In genomic region chr9:21266733-21267132, GRCh38 we compare ENCODE assay signal across 18 cellular contexts. TPM values are rescaled to one million over a fixed set of nuclear protein-coding genes. Genes with fewer than 3 reads are reported as not detected.
DNase-seq lines count a peak whose midpoint lies in the region; ATAC-seq, FAIRE-seq and TF ChIP-seq lines count a peak whose summit lies in the region.
"Had no signal": no experiment of that assay in that cellular context is flagged by ENCODE, and none has a peak within 500 bp of the region (broad histone marks: within the 10 kb centered on the region; RNA-seq: fewer than 3 reads in every experiment).

No MANE protein-coding gene starts in this region.

- no peak overlapping the region for H2BK120ac ChIP-seq in H1 (replicated peaks; ENCODE audit: low read depth, low read length)

- no peak overlapping the region for H4K5ac ChIP-seq in H1 (ENCODE audit: insufficient read length, low read depth, low read length)

- H3K4me3 ChIP-seq in H1 (ENCODE audit: extremely low read depth in 1 of 4, insufficient read depth in 2 of 4, low read depth in 3 of 4, low read length in 4 of 4), result no peak overlapping the region

- POLR2A ChIA-PET in H1 (lab: Charles Lee; ENCODE audit: partially characterized antibody), result no interaction called here

- no peaks in the 10 kb centered on the region for H3K9me3 ChIP-seq in H1 (ENCODE audit: insufficient read depth in 2 of 2, low read depth in 1 of 2, low read length in 1 of 2)
- H3K9me3 ChIP-seq: BE2C had no signal

- 19% methylated on average over 3 of the region's 3 CpGs; no CpG with 5 or more reads in 1 of the 2 experiments for WGBS in H1 (ENCODE audit: extremely low coverage in 1 of 2, insufficient coverage in 1 of 2, insufficient read length in 1 of 2, insufficient replicate concordance in 2 of 2, low coverage in 1 of 2, low lambda C conversion rate in 2 of 2, missing lambda C conversion rate in 1 of 2), 2 experiments

- CTCF ChIA-PET in H1 (lab: Charles Lee; ENCODE audit: partially characterized antibody), result interaction anchor here (6.0 kb wide), 1 partner anchor 15 kb away, joined by 53 read pairs; no protein-coding TSS in a partner anchor

- no peak overlapping the region for H2BK5ac ChIP-seq in H1 (ENCODE audit: low read depth, low read length)

- no peak overlapping the region for H3K56ac ChIP-seq in H1 (replicated peaks; ENCODE audit: insufficient read length, low read depth, low read length)

- H2BK12ac ChIP-seq in H1 (ENCODE audit: low read depth, low read length), result no peak overlapping the region

- no peak overlapping the region for H3K23ac ChIP-seq in H1 (ENCODE audit: insufficient read length)

- peak; percentile 42 for ATAC-seq in GM21619 (IDR thresholded peaks at IDR 0.05; ENCODE audit: unreplicated experiment)
- ATAC-seq in HG03139 (IDR thresholded peaks at IDR 0.05; ENCODE audit: unreplicated experiment), result peak; percentile 47
- ATAC-seq in GM21717 (IDR thresholded peaks at IDR 0.05; ENCODE audit: unreplicated experiment), result no peak

- no peak overlapping the region for H2BK15ac ChIP-seq in H1 (ENCODE audit: low read length)

- no peak for TF ChIP-seq POLR2A in H1 (IDR thresholded peaks at IDR 0.05; ENCODE audit: control extremely low read depth in 1 of 2, low read depth in 2 of 2, low read length in 2 of 2)

- no peak overlapping the region for H4K91ac ChIP-seq in H1 (replicated peaks; ENCODE audit: insufficient read length, low read length)

- no peak for TF ChIP-seq RAD21 in H1 (IDR thresholded peaks at IDR 0.05 in 1 of 2, conservative IDR thresholded peaks at IDR 0.05 in 1 of 2; ENCODE audit: low read depth in 2 of 2, low read length in 2 of 2)

- peaks cover 0 to 4% of the 10 kb centered on the region in 2 experiments for H4K20me1 ChIP-seq in H1 (replicated peaks in 1 of 2; ENCODE audit: control insufficient read depth in 1 of 2, insufficient read depth in 2 of 2, low read length in 2 of 2)

- DNase-seq in DMS79 treated with DMSO at 0.1 percent for 48 hours (lab: John Stamatoyannopoulos, UW) (peak; percentile 62), DMS79 (lab: John Stamatoyannopoulos, UW) (no peak), H1 (ENCODE audit: low read depth in 1 of 2, low spot score in 2 of 2) (no peak), SKM-1 (lab: John Stamatoyannopoulos, UW; ENCODE audit: unreplicated experiment) (no peak), HT-29 (ENCODE audit: low spot score) (no peak)
- DNase-seq: BE2C; CD4-positive, alpha-beta T cell; H9; NCI-H187 treated with DMSO at 0.1 percent for 48 hours; NCI-H345; NCI-H526 treated with DMSO at 0.1 percent for 48 hours had no signal

- no peak overlapping the region for H3K27ac ChIP-seq in H1 (ENCODE audit: low read depth, low read length)
- H3K27ac ChIP-seq: 22Rv1, HL-60 had no signal

- H2AFZ ChIP-seq in H1 (ENCODE audit: low read length), result no peak overlapping the region

- H3K79me2 ChIP-seq in H1 (ENCODE audit: control insufficient read depth in 1 of 2, insufficient read depth in 2 of 2, low read length in 2 of 2), result no peaks in the 10 kb centered on the region

- no peak overlapping the region for H3K14ac ChIP-seq in H1 (ENCODE audit: insufficient read length)

- H3K18ac ChIP-seq in H1 (ENCODE audit: extremely low read depth, low read length), result no peak overlapping the region

- H3K4me1 ChIP-seq in H1 (replicated peaks in 1 of 4; ENCODE audit: control insufficient read depth in 3 of 4, insufficient read depth in 4 of 4, low read length in 3 of 4), result no peaks in the 10 kb centered on the region
- H3K4me1 ChIP-seq: BE2C had no signal

- no peak for FAIRE-seq in H1 (lab: Jason Lieb, UNC)

- no peak overlapping the region for H3K4me2 ChIP-seq in H1 (ENCODE audit: insufficient read depth in 1 of 2, low read depth in 2 of 2, low read length in 2 of 2)

- no peak for TF ChIP-seq EP300 in H1 (IDR thresholded peaks at IDR 0.05; ENCODE audit: borderline replicate concordance in 1 of 2, low read depth in 2 of 2, low read length in 2 of 2)

- no peak overlapping the region for H4K8ac ChIP-seq in H1 (ENCODE audit: extremely low read depth, insufficient read depth, low read length)

- H2BK20ac ChIP-seq in H1 (ENCODE audit: low read length), result no peak overlapping the region

- no peak overlapping the region for H2AK5ac ChIP-seq in H1 (ENCODE audit: low read depth, low read length)

- H3K4ac ChIP-seq in H1 (replicated peaks; ENCODE audit: insufficient read length, low read depth, low read length), result no peak overlapping the region

- H3K23me2 ChIP-seq in H1 (ENCODE audit: low read depth, low read length), result no peaks in the 10 kb centered on the region

- no peaks in the 10 kb centered on the region for H3K79me1 ChIP-seq in H1 (ENCODE audit: low read depth, low read length)

- no peak overlapping the region for H3K9ac ChIP-seq in H1 (replicated peaks in 1 of 4; ENCODE audit: extremely low read depth in 1 of 4, low read depth in 3 of 4, low read length in 3 of 4)

- TF ChIP-seq CTCF in H1 (IDR thresholded peaks at IDR 0.05; ENCODE audit: control extremely low read depth in 1 of 3, insufficient read depth in 1 of 3, low read depth in 1 of 3, low read length in 3 of 3), result no peak

- peaks cover 22 to 59% (median 44%) of the 10 kb centered on the region in 4 experiments for H3K27me3 ChIP-seq in H1 (replicated peaks in 1 of 4; ENCODE audit: control insufficient read depth in 3 of 4, extremely low read depth in 1 of 4, insufficient read depth in 3 of 4, low read length in 3 of 4)
- H3K27me3 ChIP-seq: BE2C had no signal

- no peaks in the 10 kb centered on the region for H3K36me3 ChIP-seq in H1 (ENCODE audit: control insufficient read depth in 2 of 4, insufficient read depth in 4 of 4, low read length in 3 of 4)
- H3K36me3 ChIP-seq: BE2C had no signal

RNA-seq across cellular contexts. Expression of gene IFNA14, which starts 26.9 kb away (rescaled TPM):
- total RNA-seq in H1 (2021; fragmentation: NEBNext Ultra II Directional; extraction: Animal tissue kit (Norgen Biotek cat#: 25700)), result not detected in 2 replicates
- polyA plus RNA-seq in H1 (2011; rRNA removed), result not detected in 2 replicates
- polyA plus RNA-seq in H1 (2011; cell fraction: cytosol; rRNA removed), result not detected
- not detected for polyA plus RNA-seq in H1 (2011; cell fraction: nucleus; rRNA removed)
- not detected in 4 replicates for polyA plus RNA-seq in H1 (2012, experiment 1 of 2)
- polyA plus RNA-seq in H1 (2012, experiment 2 of 2), result not detected
- not detected for polyA plus RNA-seq in H1 (2013, experiment 1 of 2)
- polyA plus RNA-seq in H1 (2013, experiment 2 of 2), result not detected
- not detected in 2 replicates for polyA minus RNA-seq in H1 (2011; rRNA and poly(A)+ RNA removed)
- not detected for polyA minus RNA-seq in H1 (2011; cell fraction: cytosol; rRNA and poly(A)+ RNA removed)
- polyA minus RNA-seq in H1 (2011; cell fraction: nucleus; rRNA and poly(A)+ RNA removed), result not detected
- not detected in 2 replicates for total RNA-seq in HT-29 (2014; rRNA removed; shearing (Covaris generic))
- total RNA-seq: CD4-positive, alpha-beta T cell; H9; SK-MEL-5 had no signal
- polyA plus RNA-seq: AG04450 had no signal

RNA-seq across cellular contexts. Expression of gene IFNA5, which starts 38.4 kb away (rescaled TPM):
- not detected in 2 replicates for total RNA-seq in H1 (2021; fragmentation: NEBNext Ultra II Directional; extraction: Animal tissue kit (Norgen Biotek cat#: 25700))
- polyA plus RNA-seq in H1 (2011; rRNA removed), result not detected in 2 replicates
- not detected for polyA plus RNA-seq in H1 (2011; cell fraction: cytosol; rRNA removed)
- not detected for polyA plus RNA-seq in H1 (2011; cell fraction: nucleus; rRNA removed)
- polyA plus RNA-seq in H1 (2012, experiment 1 of 2), result not detected in 4 replicates
- not detected for polyA plus RNA-seq in H1 (2012, experiment 2 of 2)
- not detected for polyA plus RNA-seq in H1 (2013, experiment 1 of 2)
- not detected for polyA plus RNA-seq in H1 (2013, experiment 2 of 2)
- not detected in 2 replicates for polyA minus RNA-seq in H1 (2011; rRNA and poly(A)+ RNA removed)
- polyA minus RNA-seq in H1 (2011; cell fraction: cytosol; rRNA and poly(A)+ RNA removed), result not detected
- not detected for polyA minus RNA-seq in H1 (2011; cell fraction: nucleus; rRNA and poly(A)+ RNA removed)
- total RNA-seq in HT-29 (2014; rRNA removed; shearing (Covaris generic)), result not detected in 2 replicates
- total RNA-seq: CD4-positive, alpha-beta T cell; H9; SK-MEL-5 had no signal
- polyA plus RNA-seq: AG04450 had no signal

RNA-seq across cellular contexts. Expression of gene IFNA17, which starts 38.7 kb away (rescaled TPM):
- total RNA-seq in H1 (2021; fragmentation: NEBNext Ultra II Directional; extraction: Animal tissue kit (Norgen Biotek cat#: 25700)), result not detected in 2 replicates
- not detected in 2 replicates for polyA plus RNA-seq in H1 (2011; rRNA removed)
- polyA plus RNA-seq in H1 (2011; cell fraction: cytosol; rRNA removed), result not detected
- not detected for polyA plus RNA-seq in H1 (2011; cell fraction: nucleus; rRNA removed)
- polyA plus RNA-seq in H1 (2012, experiment 1 of 2), result not detected in 4 replicates
- polyA plus RNA-seq in H1 (2012, experiment 2 of 2), result not detected
- not detected for polyA plus RNA-seq in H1 (2013, experiment 1 of 2)
- not detected for polyA plus RNA-seq in H1 (2013, experiment 2 of 2)
- not detected in 2 replicates for polyA minus RNA-seq in H1 (2011; rRNA and poly(A)+ RNA removed)
- not detected for polyA minus RNA-seq in H1 (2011; cell fraction: cytosol; rRNA and poly(A)+ RNA removed)
- not detected for polyA minus RNA-seq in H1 (2011; cell fraction: nucleus; rRNA and poly(A)+ RNA removed)
- not detected in 2 replicates for total RNA-seq in HT-29 (2014; rRNA removed; shearing (Covaris generic))
- total RNA-seq: CD4-positive, alpha-beta T cell; H9; SK-MEL-5 had no signal
- polyA plus RNA-seq: AG04450 had no signal

RNA-seq across cellular contexts. Expression of gene IFNA16, which starts 49.6 kb away (rescaled TPM):
- not detected in 2 replicates for total RNA-seq in H1 (2021; fragmentation: NEBNext Ultra II Directional; extraction: Animal tissue kit (Norgen Biotek cat#: 25700))
- not detected in 2 replicates for polyA plus RNA-seq in H1 (2011; rRNA removed)
- polyA plus RNA-seq in H1 (2011; cell fraction: cytosol; rRNA removed), result not detected
- not detected for polyA plus RNA-seq in H1 (2011; cell fraction: nucleus; rRNA removed)
- not detected in 4 replicates for polyA plus RNA-seq in H1 (2012, experiment 1 of 2)
- not detected for polyA plus RNA-seq in H1 (2012, experiment 2 of 2)
- not detected for polyA plus RNA-seq in H1 (2013, experiment 1 of 2)
- polyA plus RNA-seq in H1 (2013, experiment 2 of 2), result not detected
- not detected in 2 replicates for polyA minus RNA-seq in H1 (2011; rRNA and poly(A)+ RNA removed)
- polyA minus RNA-seq in H1 (2011; cell fraction: cytosol; rRNA and poly(A)+ RNA removed), result not detected
- not detected for polyA minus RNA-seq in H1 (2011; cell fraction: nucleus; rRNA and poly(A)+ RNA removed)
- total RNA-seq in HT-29 (2014; rRNA removed; shearing (Covaris generic)), result not detected in 2 replicates
- total RNA-seq: CD4-positive, alpha-beta T cell; H9; SK-MEL-5 had no signal
- polyA plus RNA-seq: AG04450 had no signal

RNA-seq across cellular contexts. Expression of gene IFNA10, which starts 59.8 kb away (rescaled TPM):
- total RNA-seq in H1 (2021; fragmentation: NEBNext Ultra II Directional; extraction: Animal tissue kit (Norgen Biotek cat#: 25700)), result not detected in 2 replicates
- not detected in 2 replicates for polyA plus RNA-seq in H1 (2011; rRNA removed)
- not detected for polyA plus RNA-seq in H1 (2011; cell fraction: cytosol; rRNA removed)
- not detected for polyA plus RNA-seq in H1 (2011; cell fraction: nucleus; rRNA removed)
- polyA plus RNA-seq in H1 (2012, experiment 1 of 2), result not detected in 4 replicates
- polyA plus RNA-seq in H1 (2012, experiment 2 of 2), result not detected
- polyA plus RNA-seq in H1 (2013, experiment 1 of 2), result not detected
- polyA plus RNA-seq in H1 (2013, experiment 2 of 2), result not detected
- not detected in 2 replicates for polyA minus RNA-seq in H1 (2011; rRNA and poly(A)+ RNA removed)
- polyA minus RNA-seq in H1 (2011; cell fraction: cytosol; rRNA and poly(A)+ RNA removed), result not detected
- not detected for polyA minus RNA-seq in H1 (2011; cell fraction: nucleus; rRNA and poly(A)+ RNA removed)
- total RNA-seq in HT-29 (2014; rRNA removed; shearing (Covaris generic)), result not detected in 2 replicates
- total RNA-seq: CD4-positive, alpha-beta T cell; H9; SK-MEL-5 had no signal
- polyA plus RNA-seq: AG04450 had no signal
